8 cellular contexts compared by ENCODE assay signal in the genomic region with DNA sequence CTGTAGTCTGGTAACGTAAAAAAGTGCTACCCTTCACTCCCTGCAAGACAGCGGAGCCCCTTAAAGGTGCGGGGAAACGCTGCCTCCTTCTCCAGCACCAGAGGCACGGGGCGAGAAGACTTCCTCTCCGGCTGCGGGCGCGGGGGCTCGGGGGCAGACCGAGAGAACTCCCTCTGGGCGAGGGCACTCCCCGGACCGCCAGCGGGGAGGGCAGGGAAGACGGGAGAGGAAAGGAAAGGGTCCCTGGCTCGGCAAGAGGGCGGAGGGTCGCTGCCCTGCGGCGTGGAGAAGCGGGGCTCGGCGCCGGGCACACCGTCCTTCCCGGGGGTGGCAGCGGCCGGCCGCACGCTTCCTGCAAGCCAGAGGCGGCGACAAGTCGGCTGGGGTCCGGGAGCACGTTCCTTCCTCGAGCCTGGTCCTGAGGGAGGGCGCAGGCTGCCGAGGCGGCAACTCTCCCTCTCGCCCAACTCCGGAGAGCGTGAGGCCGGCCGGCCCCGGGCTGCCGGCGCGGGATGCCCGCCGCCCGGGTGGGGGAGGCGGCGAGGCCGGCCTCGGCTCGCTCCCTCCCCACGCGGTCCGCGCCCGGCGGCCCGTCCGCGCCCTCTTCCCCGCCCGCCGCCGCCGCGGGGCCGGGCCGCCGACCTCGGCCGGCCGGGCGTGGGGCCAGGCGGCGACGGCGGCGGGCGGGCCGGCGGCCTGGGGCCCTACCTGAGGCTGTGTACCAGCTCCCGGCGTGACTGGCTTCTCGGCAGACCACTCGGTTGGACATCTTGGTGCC. TPM values are rescaled to one million over a fixed set of nuclear protein-coding genes. Genes with fewer than 3 reads are reported as not detected.
DNase-seq lines count a peak whose midpoint lies in the region; ATAC-seq, FAIRE-seq and TF ChIP-seq lines count a peak whose summit lies in the region.

No MANE protein-coding gene starts in this region.

- no peaks in the 10 kb centered on the region for H3K36me3 ChIP-seq in muscle layer of colon (ENCODE audit: insufficient read depth, low read length)

- H3K9me3 ChIP-seq in muscle layer of colon (ENCODE audit: low read length), result no peaks in the 10 kb centered on the region

- FAIRE-seq in D721Med (lab: Jason Lieb, UNC), result no peak

- DNase-seq in HCEC 1CT, result peak; percentile 25
- DNase-seq in NAMALWA (ENCODE audit: low spot score), result peak; percentile 72
- peak; percentile 20 for DNase-seq in activated T-cell treated with anti-CD3 and anti-CD28 coated beads for 24 hours (ENCODE audit: low read depth)
- DNase-seq in epithelial cell of proximal tubule (ENCODE audit: low read depth), result no peak
- no peak for DNase-seq in D721Med (ENCODE audit: insufficient read length, low spot score)

- H3K4me3 ChIP-seq in epithelial cell of proximal tubule (ENCODE audit: low read depth, low read length), result peak overlapping the region; percentile 91
- H3K4me3 ChIP-seq in muscle layer of colon (ENCODE audit: low read depth in 1 of 2, low read length in 2 of 2), result peak overlapping the region; percentile 55 to 74

- no peaks in the 10 kb centered on the region for H3K27me3 ChIP-seq in muscle layer of colon (ENCODE audit: control insufficient read depth in 1 of 2, insufficient read depth in 2 of 2, low read length in 2 of 2)

- H3K9ac ChIP-seq in muscle layer of colon (ENCODE audit: low read length), result peak overlapping the region; percentile 22

- H3K4me3 Mint-ChIP-seq in stimulated activated naive CD8-positive, alpha-beta T cell treated with anti-CD3 and anti-CD28 coated beads, Interleukin-15, Interleukin-2, amounts not matched to agents 100 ng/mL and 50 ng/mL, for 24 hours, result peak overlapping the region; percentile 96

- H3K27me3 Mint-ChIP-seq in stimulated activated naive CD8-positive, alpha-beta T cell treated with anti-CD3 and anti-CD28 coated beads, Interleukin-15, Interleukin-2, amounts not matched to agents 100 ng/mL and 50 ng/mL, for 24 hours, result no peaks in the 10 kb centered on the region

- peak overlapping the region; percentile 77 for H3K27ac ChIP-seq in muscle layer of colon (ENCODE audit: low read depth, low read length)

- H3K4me1 ChIP-seq in muscle layer of colon (ENCODE audit: insufficient read depth, low read length), result peaks cover 14% of the 10 kb centered on the region

- peak; percentile 33 for ATAC-seq in GM18498 (IDR thresholded peaks at IDR 0.05; ENCODE audit: unreplicated experiment)

- H3K36me3 Mint-ChIP-seq in stimulated activated naive CD8-positive, alpha-beta T cell treated with anti-CD3 and anti-CD28 coated beads, Interleukin-15, Interleukin-2, amounts not matched to agents 100 ng/mL and 50 ng/mL, for 24 hours (ENCODE audit: low read depth), result peaks cover 30% of the 10 kb centered on the region

- peaks cover 52% of the 10 kb centered on the region for H3K4me1 Mint-ChIP-seq in stimulated activated naive CD8-positive, alpha-beta T cell treated with anti-CD3 and anti-CD28 coated beads, Interleukin-15, Interleukin-2, amounts not matched to agents 100 ng/mL and 50 ng/mL, for 24 hours (ENCODE audit: low read depth)

- peak overlapping the region; percentile 94 for H3K27ac Mint-ChIP-seq in stimulated activated naive CD8-positive, alpha-beta T cell treated with anti-CD3 and anti-CD28 coated beads, Interleukin-15, Interleukin-2, amounts not matched to agents 100 ng/mL and 50 ng/mL, for 24 hours

- no peak for TF ChIP-seq CTCF in epithelial cell of proximal tubule (conservative IDR thresholded peaks at IDR 0.05; ENCODE audit: low read depth, low read length)
- TF ChIP-seq CTCF in D721Med (IDR thresholded peaks at IDR 0.05; ENCODE audit: insufficient read depth, missing control alignments), result no peak

- no peaks in the 10 kb centered on the region for H3K9me3 Mint-ChIP-seq in stimulated activated naive CD8-positive, alpha-beta T cell treated with anti-CD3 and anti-CD28 coated beads, Interleukin-15, Interleukin-2, amounts not matched to agents 100 ng/mL and 50 ng/mL, for 24 hours

RNA-seq across cellular contexts. Expression of a gene that starts 1.1 kb away (rescaled TPM):
- total RNA-seq in epithelial cell of proximal tubule, result 26.9 and 66.3 TPM in 2 replicates

RNA-seq across cellular contexts. Expression of a gene that starts 29.9 kb away (rescaled TPM):
- total RNA-seq in epithelial cell of proximal tubule, result 89.0 and 100 TPM in 2 replicates

RNA-seq across cellular contexts. Expression of a gene that starts 53.7 kb away (rescaled TPM):
- total RNA-seq in epithelial cell of proximal tubule, result 14.7 TPM in 2 replicates

Comparison
In these comparisons a context has a peak if more than half of its experiments do, and no peak if none do; other contexts are left out.
1. DNase-seq: peak in HCEC 1CT (single experiment), NAMALWA (single experiment) and activated T-cell treated with anti-CD3 and anti-CD28 coated beads for 24 hours (single experiment); none in epithelial cell of proximal tubule (single experiment) and D721Med (single experiment).